Comparison of ENCODE assay signal across 9 cellular contexts in genomic region chr22:20919718-20920117, GRCh38. TPM values are rescaled to one million over a fixed set of nuclear protein-coding genes. Genes with fewer than 3 reads are reported as not detected.
DNase-seq lines count a peak whose midpoint lies in the region; ATAC-seq, FAIRE-seq and TF ChIP-seq lines count a peak whose summit lies in the region.
"Had no signal": no experiment of that assay in that cellular context is flagged by ENCODE, and none has a peak within 500 bp of the region (broad histone marks: within the 10 kb centered on the region; RNA-seq: fewer than 3 reads in every experiment).

No MANE protein-coding gene starts in this region.

- DNase-seq in BE2C (no peak), Karpas-422 (no peak), coronary artery (ENCODE audit: low spot score) (no peak), natural killer cell (no peak), nucleus accumbens (lab: John Stamatoyannopoulos, UW) (no peak), UCSD-AML1 (lab: John Stamatoyannopoulos, UW; ENCODE audit: unreplicated experiment) (no peak), urothelium cell line (ENCODE audit: low spot score) (no peak), NCI-H345 (lab: John Stamatoyannopoulos, UW) (no peak)
- DNase-seq: NCI-H510A had no signal

- H3K4me3 Mint-ChIP-seq in natural killer cell: peak overlapping the region; percentile 98

- no peaks in the 10 kb centered on the region for H3K9me3 Mint-ChIP-seq in natural killer cell

- H3K4me3 ChIP-seq in BE2C (ENCODE audit: low read depth, low read length) (peak overlapping the region; percentile 96), Karpas-422 (ENCODE audit: low read length) (peak overlapping the region; percentile 98), coronary artery (peak overlapping the region; percentile 94)

- H3K27ac Mint-ChIP-seq in natural killer cell: peak overlapping the region; percentile 95 to 98

- H3K79me2 ChIP-seq in Karpas-422 (ENCODE audit: low read length): peaks cover 75% of the 10 kb centered on the region

- H3K36me3 ChIP-seq in BE2C (peaks cover 22% of the 10 kb centered on the region), Karpas-422 (ENCODE audit: insufficient read depth, low read length) (peaks cover 15% of the 10 kb centered on the region; the same call in 1 of the 2 replicates)

- FAIRE-seq in urothelium cell line (lab: Jason Lieb, UNC): no peak

- ATAC-seq in natural killer cell: no peak

- no peak overlapping the region for H3K27ac ChIP-seq in Karpas-422 (ENCODE audit: low read length)
- no peak overlapping the region for H3K27ac ChIP-seq in coronary artery

- no peaks in the 10 kb centered on the region for H3K36me3 Mint-ChIP-seq in natural killer cell

- no peak overlapping the region for H2AFZ ChIP-seq in Karpas-422 (ENCODE audit: low read length)

- H3K27me3 Mint-ChIP-seq in natural killer cell (ENCODE audit: low read depth in 2 of 2): no peaks in the 10 kb centered on the region

- H3K9me3 ChIP-seq in BE2C (no peaks in the 10 kb centered on the region), Karpas-422 (ENCODE audit: low read length) (no peaks in the 10 kb centered on the region)

- intact Hi-C loops in natural killer cell (cut with micrococcal nuclease): loop anchor here (5.0 kb wide), 2 partner anchors 43 to 93 kb away; no protein-coding TSS in a partner anchor

- H4K20me1 ChIP-seq in Karpas-422 (ENCODE audit: insufficient read depth, low read depth, low read length): peaks cover 37% of the 10 kb centered on the region

- no peaks in the 10 kb centered on the region for H3K9me2 ChIP-seq in Karpas-422 (replicated peaks; ENCODE audit: insufficient read depth, low read length)

- H3K4me2 ChIP-seq in Karpas-422 (ENCODE audit: low read depth, low read length, poor library complexity, severe bottlenecking): peak overlapping the region; percentile 81

- TF ChIP-seq CTCF in BE2C (IDR thresholded peaks at IDR 0.05; ENCODE audit: low read depth, low read length) (no peak), coronary artery (IDR thresholded peaks at IDR 0.05) (no peak), natural killer cell (IDR thresholded peaks at IDR 0.05) (no peak)

- no peaks in the 10 kb centered on the region; the same call in 1 of the 2 replicates for H3K4me1 ChIP-seq in BE2C
- H3K4me1 ChIP-seq in Karpas-422 (ENCODE audit: low read length): peaks cover 46% of the 10 kb centered on the region

- peaks cover 62 to 63% of the 10 kb centered on the region in 2 donors for H3K4me1 Mint-ChIP-seq in natural killer cell

- peak overlapping the region; percentile 88 for H3K9ac ChIP-seq in Karpas-422 (ENCODE audit: low read length)

- H3K27me3 ChIP-seq in BE2C (no peaks in the 10 kb centered on the region), Karpas-422 (ENCODE audit: low read length) (no peaks in the 10 kb centered on the region)

RNA-seq across cellular contexts. Expression of gene CRKL, which starts 2.5 kb away (rescaled TPM):
- 51.2 TPM for polyA plus RNA-seq in BE2C (2012; ENCODE audit: insufficient read depth, insufficient read length, low read depth)
- total RNA-seq in Karpas-422 (2014; rRNA removed; shearing (Covaris generic); ENCODE audit: low replicate concordance): 42.0 and 58.4 TPM in 2 replicates
- 10 to 100 TPM; 50.7 to 71.2 (median 67.4) TPM for total RNA-seq in natural killer cell

RNA-seq across cellular contexts. Expression of gene AIFM3, which starts 47.3 kb away (rescaled TPM):
- polyA plus RNA-seq in BE2C (2012; ENCODE audit: insufficient read depth, insufficient read length, low read depth): 3.2 TPM
- total RNA-seq in Karpas-422 (2014; rRNA removed; shearing (Covaris generic); ENCODE audit: low replicate concordance): 0.40 TPM in 1 of 2 replicates, not detected in the other
- 1 to 10 TPM; 1.5 to 2.3 (median 2.2) TPM for total RNA-seq in natural killer cell
